ENCODE assay signal across 19 cellular contexts in the genomic region with DNA sequence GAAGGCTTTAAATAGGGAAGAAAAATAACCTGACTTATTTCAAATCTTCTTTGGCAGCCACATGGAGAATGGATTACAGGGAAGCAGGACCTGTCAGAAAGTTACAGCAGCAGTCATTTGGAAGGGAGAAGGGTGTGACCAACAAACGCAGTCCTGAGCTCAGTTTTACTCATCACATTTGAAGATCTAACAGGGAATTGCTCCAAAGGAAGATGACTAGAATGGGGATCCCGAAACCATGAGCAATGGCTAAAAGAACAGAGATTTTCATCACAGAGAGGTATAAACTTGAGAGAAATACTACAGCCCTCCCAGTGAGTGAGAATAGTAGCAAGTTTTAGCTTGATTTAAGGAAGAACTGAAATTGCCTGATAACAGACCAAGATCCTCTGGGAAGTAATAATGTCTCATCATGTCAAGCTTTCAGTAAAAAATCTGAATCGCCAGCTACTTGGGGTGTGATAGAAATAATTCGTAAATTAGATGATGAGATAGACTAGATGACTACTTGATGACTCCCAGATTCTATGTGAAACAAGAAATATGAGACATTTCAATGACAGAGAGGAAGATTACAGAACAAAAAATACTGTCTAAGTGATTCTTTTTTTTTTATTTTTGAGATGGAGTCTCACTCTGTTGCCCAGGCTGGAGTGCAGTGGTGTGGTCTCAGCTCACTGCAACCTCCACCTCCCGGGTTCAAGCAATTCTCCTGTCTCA. TPM values are rescaled to one million over a fixed set of nuclear protein-coding genes. Genes with fewer than 3 reads are reported as not detected.
DNase-seq lines count a peak whose midpoint lies in the region; ATAC-seq lines count a peak whose summit lies in the region.
"Had no signal": no experiment of that assay in that cellular context is flagged by ENCODE, and none has a peak within 500 bp of the region (broad histone marks: within the 10 kb centered on the region; RNA-seq: fewer than 3 reads in every experiment).

No MANE protein-coding gene starts in this region.

- H3K27ac ChIP-seq in mesenchymal stem cell (ENCODE audit: low read length, poor library complexity, severe bottlenecking), result no peak overlapping the region
- H3K27ac ChIP-seq: 22Rv1, Peyer's patch, sigmoid colon, thyroid gland, WERI-Rb-1 had no signal

- H2BK15ac ChIP-seq in mesenchymal stem cell (ENCODE audit: low read depth, poor library complexity, severe bottlenecking), result no peak overlapping the region

- H3K36me3 ChIP-seq in mesenchymal stem cell (ENCODE audit: control insufficient read depth in 1 of 2, insufficient read depth in 2 of 2, low read depth in 1 of 2, low read length in 2 of 2), result peaks cover 0 to 57% of the 10 kb centered on the region in 2 experiments
- H3K36me3 ChIP-seq: thyroid gland, WERI-Rb-1 had no signal

- no peak overlapping the region for H3K23ac ChIP-seq in mesenchymal stem cell (ENCODE audit: low read length in 2 of 2)

- H4K91ac ChIP-seq in mesenchymal stem cell (ENCODE audit: low read length), result no peak overlapping the region

- H3K18ac ChIP-seq in mesenchymal stem cell (ENCODE audit: low read depth in 1 of 2, low read length in 2 of 2), result no peak overlapping the region

- peaks cover 54% of the 10 kb centered on the region for H3K36me3 Mint-ChIP-seq in T-helper 2 cell treated with Interferon-gamma antibody and Interleukin-4, amounts not matched to agents 5 μg/mL and 100 μg/mL, for 36 hours (ENCODE audit: low read depth)
- peaks cover 93% of the 10 kb centered on the region for H3K36me3 Mint-ChIP-seq in activated T-helper 17 cell treated with anti-CD3 and anti-CD28 coated beads, Interleukin-2, amount 50 U/mL, for 72 hours (ENCODE audit: low read depth)

- H3K4me2 ChIP-seq in mesenchymal stem cell (ENCODE audit: low read length, poor library complexity, severe bottlenecking), result no peak overlapping the region

- H3K9ac ChIP-seq in mesenchymal stem cell (ENCODE audit: low read length), result peak overlapping the region; percentile 20

- no peak overlapping the region for H4K8ac ChIP-seq in mesenchymal stem cell (ENCODE audit: low read length)

- DNase-seq in T-helper 2 cell treated with Interferon-gamma antibody and Interleukin-4, amounts not matched to agents 5 μg/mL and 100 μg/mL, for 36 hours (ENCODE audit: low spot score), result no peak
- no peak for DNase-seq in T-helper 2 cell
- peak; percentile 59 for DNase-seq in ELR (ENCODE audit: low read depth)
- DNase-seq in mesenchymal stem cell, result no peak
- DNase-seq in T1000 (lab: John Stamatoyannopoulos, UW), result no peak
- no peak for DNase-seq in SHP77 (lab: John Stamatoyannopoulos, UW)
- no peak for DNase-seq in hypothalamus (lab: John Stamatoyannopoulos, UW)
- DNase-seq: cortex of kidney, esophagus squamous epithelium, NCI-H1048, NCI-H2171 treated with DMSO at 0.1 percent for 48 hours, NCI-H82, occipital lobe, Peyer's patch, sigmoid colon, thyroid gland, WERI-Rb-1 had no signal

- no peaks in the 10 kb centered on the region for H3K9me3 ChIP-seq in mesenchymal stem cell (ENCODE audit: control insufficient read depth, low read length)
- H3K9me3 ChIP-seq: esophagus squamous epithelium, Peyer's patch, sigmoid colon, thyroid gland had no signal

- no peak overlapping the region for H2BK5ac ChIP-seq in mesenchymal stem cell (ENCODE audit: low read depth, low read length, poor library complexity, severe bottlenecking)

- peak; percentile 80 for ATAC-seq in activated T-helper 17 cell treated with anti-CD3 and anti-CD28 coated beads, Interleukin-2, amount 50 U/mL, for 72 hours (replicated peaks)

- H3K9me3 Mint-ChIP-seq in T-helper 2 cell treated with Interferon-gamma antibody and Interleukin-4, amounts not matched to agents 5 μg/mL and 100 μg/mL, for 36 hours, result no peaks in the 10 kb centered on the region
- H3K9me3 Mint-ChIP-seq in activated T-helper 17 cell treated with anti-CD3 and anti-CD28 coated beads, Interleukin-2, amount 50 U/mL, for 72 hours, result no peaks in the 10 kb centered on the region

- H2AFZ ChIP-seq in mesenchymal stem cell (ENCODE audit: low read depth, low read length), result no peak overlapping the region

- no peaks in the 10 kb centered on the region for H3K4me1 ChIP-seq in mesenchymal stem cell (ENCODE audit: control insufficient read depth, insufficient read depth, low read depth, low read length)
- H3K4me1 ChIP-seq: Peyer's patch, sigmoid colon had no signal

- H3K4me1 Mint-ChIP-seq in T-helper 2 cell treated with Interferon-gamma antibody and Interleukin-4, amounts not matched to agents 5 μg/mL and 100 μg/mL, for 36 hours (ENCODE audit: low read depth), result peaks cover 37% of the 10 kb centered on the region
- peaks cover 46% of the 10 kb centered on the region for H3K4me1 Mint-ChIP-seq in activated T-helper 17 cell treated with anti-CD3 and anti-CD28 coated beads, Interleukin-2, amount 50 U/mL, for 72 hours

- no peaks in the 10 kb centered on the region for H3K27me3 ChIP-seq in mesenchymal stem cell (ENCODE audit: control insufficient read depth in 1 of 2, insufficient read depth in 1 of 2, low read length in 2 of 2)
- H3K27me3 ChIP-seq: esophagus squamous epithelium, Peyer's patch, sigmoid colon, thyroid gland had no signal

- H3K4me3 ChIP-seq in mesenchymal stem cell (ENCODE audit: insufficient read depth in 1 of 2, low read depth in 1 of 2, low read length in 2 of 2), result no peak overlapping the region
- H3K4me3 ChIP-seq: esophagus squamous epithelium, Peyer's patch, sigmoid colon, thyroid gland had no signal

- no peak overlapping the region for H2BK12ac ChIP-seq in mesenchymal stem cell (ENCODE audit: low read length in 2 of 2)

- H3K14ac ChIP-seq in mesenchymal stem cell (ENCODE audit: low read length in 2 of 2), result no peak overlapping the region

- no peak overlapping the region for H3K4me3 Mint-ChIP-seq in T-helper 2 cell treated with Interferon-gamma antibody and Interleukin-4, amounts not matched to agents 5 μg/mL and 100 μg/mL, for 36 hours
- peak overlapping the region; percentile 2 for H3K4me3 Mint-ChIP-seq in activated T-helper 17 cell treated with anti-CD3 and anti-CD28 coated beads, Interleukin-2, amount 50 U/mL, for 72 hours

- no peak overlapping the region for H2AK5ac ChIP-seq in mesenchymal stem cell (ENCODE audit: low read length, severe bottlenecking)

- 92% methylated on average over 2 of the region's 5 CpGs for WGBS in mesenchymal stem cell

- peak overlapping the region; percentile 33 for H3K27ac Mint-ChIP-seq in T-helper 2 cell treated with Interferon-gamma antibody and Interleukin-4, amounts not matched to agents 5 μg/mL and 100 μg/mL, for 36 hours
- H3K27ac Mint-ChIP-seq in activated T-helper 17 cell treated with anti-CD3 and anti-CD28 coated beads, Interleukin-2, amount 50 U/mL, for 72 hours, result peak overlapping the region; percentile 10

- H3K27me3 Mint-ChIP-seq in T-helper 2 cell treated with Interferon-gamma antibody and Interleukin-4, amounts not matched to agents 5 μg/mL and 100 μg/mL, for 36 hours (ENCODE audit: low read depth), result no peaks in the 10 kb centered on the region
- no peaks in the 10 kb centered on the region for H3K27me3 Mint-ChIP-seq in activated T-helper 17 cell treated with anti-CD3 and anti-CD28 coated beads, Interleukin-2, amount 50 U/mL, for 72 hours

- peaks cover 13% of the 10 kb centered on the region for H3K79me1 ChIP-seq in mesenchymal stem cell (replicated peaks; ENCODE audit: low read length, poor library complexity, severe bottlenecking)

- no peak overlapping the region for H3K4ac ChIP-seq in mesenchymal stem cell (ENCODE audit: low read depth in 1 of 2, low read length in 2 of 2)

- H2BK120ac ChIP-seq in mesenchymal stem cell (ENCODE audit: low read depth, low read length), result no peak overlapping the region

RNA-seq across cellular contexts. Expression of gene CD47, which starts 17.0 kb away (rescaled TPM):
- 100 to 1,000 TPM; 139 to 197 TPM for total RNA-seq in activated T-helper 17 cell treated with anti-CD3 and anti-CD28 coated beads, Interleukin-2, amount 50 U/mL, for 72 hours
- polyA plus RNA-seq in mesenchymal stem cell (2013, experiment 1 of 2), result 52.7 TPM
- polyA plus RNA-seq in mesenchymal stem cell (2013, experiment 2 of 2), result 59.2 TPM
